Comparison of ENCODE assay signal across 35 cellular contexts in the genomic region with DNA sequence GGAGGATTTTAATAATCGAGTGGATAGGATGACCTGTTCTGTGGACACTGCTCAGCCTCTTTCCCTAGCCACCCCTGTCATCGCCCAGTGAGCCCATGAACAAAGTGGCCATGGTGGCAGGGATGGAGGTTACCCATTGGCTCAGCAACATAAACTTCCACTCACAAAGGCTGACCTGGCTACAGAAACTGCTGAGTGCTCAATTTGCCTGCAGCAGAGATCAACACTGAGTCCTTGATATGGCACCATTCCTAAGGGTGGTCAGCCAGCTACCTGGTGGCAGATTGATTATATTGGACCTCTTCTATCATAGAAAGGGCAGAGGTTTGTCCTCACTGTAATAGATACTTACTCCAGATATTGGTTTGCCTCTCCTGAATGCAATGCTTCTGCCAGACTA.
"Had no signal": no experiment of that assay in that cellular context is flagged by ENCODE, and none has a peak within 500 bp of the region (broad histone marks: within the 10 kb centered on the region; RNA-seq: fewer than 3 reads in every experiment).

No MANE protein-coding gene starts in this region.

- H3K4me3 ChIP-seq: adrenal gland, ascending aorta, body of pancreas, breast epithelium, cardiac muscle cell had no signal

- H3K27me3 ChIP-seq: adrenal gland, ascending aorta, body of pancreas, brain microvascular endothelial cell, breast epithelium, cardiac muscle cell had no signal

- H3K4me1 ChIP-seq: adrenal gland, ascending aorta, body of pancreas, breast epithelium had no signal

- DNase-seq: activated effector memory CD4-positive, alpha-beta T cell treated with anti-CD3 and anti-CD28 coated beads, Interleukin-2, amount 50 U/mL, for 16 hours; activated effector memory CD4-positive, alpha-beta T cell treated with Interleukin-2 at 50 U/mL for 16 hours; activated gamma-delta T cell; activated gamma-delta T cell treated with Interleukin-2 at 50 U/mL for 16 hours; activated naive CD4-positive, alpha-beta T cell; activated naive CD4-positive, alpha-beta T cell treated with anti-CD3 and anti-CD28 coated beads for 36 hours; activated naive CD4-positive, alpha-beta T cell treated with anti-CD3 and anti-CD28 coated beads, Interleukin-2, amount 10 ng/mL, durations not matched to agents 7 days and 5 days; activated naive CD4-positive, alpha-beta T cell treated with anti-CD3 and anti-CD28 coated beads, Interleukin-2, amount 50 U/mL, for 16 hours; activated naive CD4-positive, alpha-beta T cell treated with Interleukin-2 at 50 U/mL for 16 hours; activated naive CD8-positive, alpha-beta T cell treated with anti-CD3 and anti-CD28 coated beads for 36 hours; activated naive CD8-positive, alpha-beta T cell treated with anti-CD3 and anti-CD28 coated beads, Interleukin-2, amount 10 ng/mL, durations not matched to agents 7 days and 5 days; activated naive CD8-positive, alpha-beta T cell treated with anti-CD3 and anti-CD28 coated beads, Interleukin-2, amount 50 U/mL, for 24 hours; activated T-cell treated with anti-CD3 and anti-CD28 coated beads for 4 hours; activated T-cell treated with anti-CD3 and anti-CD28 coated beads, Interleukin-2, amount 50 U/mL, for 1 hour; activated T-cell treated with anti-CD3 and anti-CD28 coated beads, Interleukin-2, amount 50 U/mL, for 24 hours; activated T-cell treated with anti-CD3 and anti-CD28 coated beads, Interleukin-2, amount 50 U/mL, for 4 hours; activated T-cell treated with anti-CD3 and anti-CD28 coated beads, Interleukin-2, amount 50 U/mL, for 48 hours; activated T-cell treated with anti-CD3 and anti-CD28 coated beads, Interleukin-2, amount 50 U/mL, for 72 hours; adrenal gland; amniotic stem cell; amygdala; anterior cingulate cortex; aorta; body of pancreas; brain microvascular endothelial cell; caudate nucleus; central memory CD4-positive, alpha-beta T cell; cerebellar nuclear complex had no signal

- ATAC-seq: activated naive CD4-positive, alpha-beta T cell treated with anti-CD3 and anti-CD28 coated beads, Interleukin-2, amount 50 U/mL, for 72 hours; activated naive CD8-positive, alpha-beta T cell treated with anti-CD3 and anti-CD28 coated beads, Interleukin-2, amount 50 U/mL, for 24 hours; activated T-cell treated with anti-CD3 and anti-CD28 coated beads, Interleukin-2, amount 50 U/mL, for 4 hours; activated T-cell treated with anti-CD3 and anti-CD28 coated beads, Interleukin-2, amount 50 U/mL, for 72 hours; activated T-helper 17 cell treated with anti-CD3 and anti-CD28 coated beads, Interleukin-2, amount 50 U/mL, for 72 hours; body of pancreas had no signal

- H3K27ac ChIP-seq: adrenal gland, ascending aorta, body of pancreas, brain microvascular endothelial cell, breast epithelium, cardiac muscle cell had no signal

- H3K36me3 ChIP-seq: adrenal gland, ascending aorta, brain microvascular endothelial cell, breast epithelium, cardiac muscle cell had no signal

- H3K9me3 ChIP-seq: ascending aorta had no signal

- FAIRE-seq: astrocyte, bronchial epithelial cell had no signal
